Comparison of ENCODE assay signal across 20 cellular contexts in genomic region chr17:39848600-39848999, GRCh38. TPM values are rescaled to one million over a fixed set of nuclear protein-coding genes. Genes with fewer than 3 reads are reported as not detected.
DNase-seq lines count a peak whose midpoint lies in the region; ATAC-seq, FAIRE-seq and TF ChIP-seq lines count a peak whose summit lies in the region.
"Had no signal": no experiment of that assay in that cellular context is flagged by ENCODE, and none has a peak within 500 bp of the region (broad histone marks: within the 10 kb centered on the region; RNA-seq: fewer than 3 reads in every experiment).

No MANE protein-coding gene starts in this region.

- peaks cover 70% of the 10 kb centered on the region for H3K4me1 Mint-ChIP-seq in CD4-positive, alpha-beta T cell (ENCODE audit: low read depth)
- H3K4me1 Mint-ChIP-seq in activated CD8-positive, alpha-beta T cell treated with anti-CD3 and anti-CD28 coated beads, Interleukin-2, amount 10 ng/mL, durations not matched to agents 7 days and 5 days (ENCODE audit: low read depth), result peaks cover 59% of the 10 kb centered on the region
- H3K4me1 Mint-ChIP-seq in naive B cell, result peaks cover 54 to 81% (median 75%) of the 10 kb centered on the region in 3 donors

- POLR2A ChIA-PET in CD4-positive, alpha-beta T cell (lab: Charles Lee), result interaction anchor here (0.7 to 1.7 kb wide), 12 partner anchors 11 to 291 kb away, joined by 3 to 15 read pairs (median 4); partner anchors contain the start of genes CASC3, IKZF3 and MIEN1
- POLR2A ChIA-PET in activated CD8-positive, alpha-beta T cell treated with anti-CD3 and anti-CD28 coated beads, Interleukin-2, amount 10 ng/mL, durations not matched to agents 7 days and 5 days (lab: Charles Lee), result interaction anchor here (0.6 to 1.2 kb wide), 3 partner anchors 13 to 201 kb away, joined by 3 read pairs; no protein-coding TSS in a partner anchor

- H3K36me3 ChIP-seq in breast epithelium, result no peaks in the 10 kb centered on the region
- H3K36me3 ChIP-seq: cardiac muscle cell, pancreas, uterus had no signal

- H3K4me3 Mint-ChIP-seq in CD4-positive, alpha-beta T cell, result peak overlapping the region; percentile 52
- H3K4me3 Mint-ChIP-seq in activated CD8-positive, alpha-beta T cell treated with anti-CD3 and anti-CD28 coated beads, Interleukin-2, amount 10 ng/mL, durations not matched to agents 7 days and 5 days, result no peak overlapping the region
- H3K4me3 Mint-ChIP-seq in naive B cell, result peak overlapping the region; percentile 41 to 83 (median 76)

- H3K36me3 Mint-ChIP-seq in CD4-positive, alpha-beta T cell (ENCODE audit: low read depth), result peaks cover 22% of the 10 kb centered on the region
- H3K36me3 Mint-ChIP-seq in activated CD8-positive, alpha-beta T cell treated with anti-CD3 and anti-CD28 coated beads, Interleukin-2, amount 10 ng/mL, durations not matched to agents 7 days and 5 days (ENCODE audit: low read depth), result peaks cover 18% of the 10 kb centered on the region
- peaks cover 0 to 22% of the 10 kb centered on the region in 2 donors for H3K36me3 Mint-ChIP-seq in naive B cell

- peak overlapping the region; percentile 86 for H3K27ac Mint-ChIP-seq in CD4-positive, alpha-beta T cell
- H3K27ac Mint-ChIP-seq in activated CD8-positive, alpha-beta T cell treated with anti-CD3 and anti-CD28 coated beads, Interleukin-2, amount 10 ng/mL, durations not matched to agents 7 days and 5 days, result no peak overlapping the region
- H3K27ac Mint-ChIP-seq in naive B cell, result peak overlapping the region; percentile 38 to 92 (median 63)

- intact Hi-C loops in CD4-positive, alpha-beta T cell (cut with DNase I, micrococcal nuclease), result loop anchor here in 1 of 2 experiments (5.0 kb wide), 1 partner anchor 36 kb away; no protein-coding TSS in a partner anchor
- intact Hi-C loops in breast epithelium (cut with DNase I; ENCODE audit: low total_unique reads), result loop anchor here (5.0 kb wide), 1 partner anchor 271 kb away; no protein-coding TSS in a partner anchor

- no peaks in the 10 kb centered on the region for H3K9me3 Mint-ChIP-seq in CD4-positive, alpha-beta T cell
- no peaks in the 10 kb centered on the region for H3K9me3 Mint-ChIP-seq in activated CD8-positive, alpha-beta T cell treated with anti-CD3 and anti-CD28 coated beads, Interleukin-2, amount 10 ng/mL, durations not matched to agents 7 days and 5 days (ENCODE audit: insufficient read depth)
- H3K9me3 Mint-ChIP-seq in naive B cell, result no peaks in the 10 kb centered on the region

- H3K9me3 ChIP-seq in CD4-positive, alpha-beta T cell (ENCODE audit: control insufficient read depth, low read length), result no peaks in the 10 kb centered on the region
- H3K9me3 ChIP-seq in breast epithelium, result no peaks in the 10 kb centered on the region
- H3K9me3 ChIP-seq: pancreas, uterus had no signal

- no peak for TF ChIP-seq CTCF in CD4-positive, alpha-beta T cell (IDR thresholded peaks at IDR 0.05)
- TF ChIP-seq CTCF in breast epithelium (IDR thresholded peaks at IDR 0.05), result no peak

- ATAC-seq in CD4-positive, alpha-beta T cell (ENCODE audit: poor library complexity), result peak; percentile 91
- peak; percentile 51 for ATAC-seq in activated CD8-positive, alpha-beta T cell treated with anti-CD3 and anti-CD28 coated beads, Interleukin-2, amount 10 ng/mL, durations not matched to agents 7 days and 5 days
- peak; percentile 85 to 86 for ATAC-seq in naive B cell (ENCODE audit: low read depth in 2 of 2)
- ATAC-seq in HG03439 (IDR thresholded peaks at IDR 0.05; ENCODE audit: unreplicated experiment), result no peak
- ATAC-seq: HCT116, left lobe of liver, pancreas had no signal

- peak; percentile 37 for FAIRE-seq in GM19239 (lab: Jason Lieb, UNC)
- FAIRE-seq: pancreas had no signal

- CTCF ChIA-PET in CD4-positive, alpha-beta T cell (lab: Charles Lee), result interaction anchor here (1.0 to 1.2 kb wide), 2 partner anchors 9 to 35 kb away, joined by 3 read pairs; no protein-coding TSS in a partner anchor
- CTCF ChIA-PET in activated CD8-positive, alpha-beta T cell treated with anti-CD3 and anti-CD28 coated beads, Interleukin-2, amount 10 ng/mL, durations not matched to agents 7 days and 5 days (lab: Charles Lee), result interaction anchor here (0.9 to 1.9 kb wide), 6 partner anchors 10 to 42 kb away, joined by 3 to 9 read pairs (median 5); partner anchors contain the start of gene IKZF3

- no peak overlapping the region for H3K27ac ChIP-seq in CD4-positive, alpha-beta T cell (ENCODE audit: low read depth, low read length)
- H3K27ac ChIP-seq in breast epithelium, result no peak overlapping the region
- H3K27ac ChIP-seq: cardiac muscle cell, pancreas, uterus had no signal

- no peaks in the 10 kb centered on the region for H3K27me3 ChIP-seq in CD4-positive, alpha-beta T cell (ENCODE audit: control insufficient read depth, insufficient read depth, low read length)
- no peaks in the 10 kb centered on the region for H3K27me3 ChIP-seq in breast epithelium

- H3K4me3 ChIP-seq in breast epithelium, result no peak overlapping the region
- H3K4me3 ChIP-seq: cardiac muscle cell, pancreas, uterus had no signal

- no peaks in the 10 kb centered on the region for H3K4me1 ChIP-seq in breast epithelium
- H3K4me1 ChIP-seq: pancreas, uterus had no signal

- no peaks in the 10 kb centered on the region for H3K27me3 Mint-ChIP-seq in CD4-positive, alpha-beta T cell
- H3K27me3 Mint-ChIP-seq in activated CD8-positive, alpha-beta T cell treated with anti-CD3 and anti-CD28 coated beads, Interleukin-2, amount 10 ng/mL, durations not matched to agents 7 days and 5 days (ENCODE audit: low read depth), result no peaks in the 10 kb centered on the region
- H3K27me3 Mint-ChIP-seq in naive B cell, result no peaks in the 10 kb centered on the region

- no peak for TF ChIP-seq POLR2A in breast epithelium (IDR thresholded peaks at IDR 0.05)

- peak in 1 of 10 experiments; percentile 19 for DNase-seq in CD4-positive, alpha-beta T cell
- DNase-seq in GM19239 (ENCODE audit: insufficient read length, low spot score) (no peak), naive B cell (no peak), DMS53 (lab: John Stamatoyannopoulos, UW) (no peak), SIG-M5 treated with dmso at 0.1 percent for 504 hours (lab: John Stamatoyannopoulos, UW; ENCODE audit: unreplicated experiment) (no peak), breast epithelium (ENCODE audit: low spot score in 2 of 2) (no peak)
- no peak for DNase-seq in activated CD8-positive, alpha-beta T cell treated with anti-CD3 and anti-CD28 coated beads, Interleukin-2, amount 10 ng/mL, durations not matched to agents 7 days and 5 days
- DNase-seq: activated CD4-positive, alpha-beta T cell treated with anti-CD3 and anti-CD28 coated beads for 48 hours; NCI-H1436; NCI-H82; pancreas; stimulated activated CD4-positive, alpha-beta T cell treated with anti-CD3 and anti-CD28 coated beads, Interleukin-2, amount 100 ng/mL, for 24 hours; uterus had no signal

RNA-seq across cellular contexts. Expression of gene IKZF3, which starts 15.5 kb away (rescaled TPM):
- 10 to 100 TPM; 39.7 to 39.9 TPM for total RNA-seq in CD4-positive, alpha-beta T cell
- 10 to 100 TPM; 31.1 to 31.9 TPM for total RNA-seq in activated CD8-positive, alpha-beta T cell treated with anti-CD3 and anti-CD28 coated beads, Interleukin-2, amount 10 ng/mL, durations not matched to agents 7 days and 5 days
- 100 to 1,000 TPM in 1 of 6 donors, 10 to 100 TPM in 4, under 1 TPM in 1; 0.75 to 127 (median 39.8) TPM for polyA plus RNA-seq in naive B cell (ENCODE audit: low read depth in 6 of 6)
- total RNA-seq in breast epithelium, result 1 to 10 TPM; 1.8 to 4.8 (median 2.3) TPM
- total RNA-seq: cardiac muscle cell, G401 had no signal
- polyA plus RNA-seq: cardiac muscle cell had no signal

RNA-seq across cellular contexts. Expression of gene ZPBP2, which starts 19.4 kb away (rescaled TPM):
- not detected for total RNA-seq in CD4-positive, alpha-beta T cell
- not detected for total RNA-seq in activated CD8-positive, alpha-beta T cell treated with anti-CD3 and anti-CD28 coated beads, Interleukin-2, amount 10 ng/mL, durations not matched to agents 7 days and 5 days
- under 1 TPM in 5 of 6 donors, not detected in 1; 0.16 to 0.80 (median 0.38) TPM for polyA plus RNA-seq in naive B cell (ENCODE audit: low read depth in 6 of 6)
- not detected for total RNA-seq in breast epithelium
- total RNA-seq: cardiac muscle cell, G401, left lobe of liver, pancreas, subcutaneous adipose tissue, uterus had no signal
- polyA plus RNA-seq: cardiac muscle cell, esophagus, pancreas had no signal

Comparison
In these comparisons a context has a peak if more than half of its experiments do, and no peak if none do; other contexts are left out.
1. RNA of gene IKZF3, which starts 15.5 kb away (total RNA-seq): 39.7 to 39.9 TPM in CD4-positive, alpha-beta T cell and 31.1 to 31.9 TPM in activated CD8-positive, alpha-beta T cell treated with anti-CD3 and anti-CD28 coated beads, Interleukin-2, amount 10 ng/mL, durations not matched to agents 7 days and 5 days; 1.8 to 4.8 TPM in breast epithelium; every median in the first group is over 4 times any median in the second.